1 cellular context compared by ENCODE assay signal in the genomic region with DNA sequence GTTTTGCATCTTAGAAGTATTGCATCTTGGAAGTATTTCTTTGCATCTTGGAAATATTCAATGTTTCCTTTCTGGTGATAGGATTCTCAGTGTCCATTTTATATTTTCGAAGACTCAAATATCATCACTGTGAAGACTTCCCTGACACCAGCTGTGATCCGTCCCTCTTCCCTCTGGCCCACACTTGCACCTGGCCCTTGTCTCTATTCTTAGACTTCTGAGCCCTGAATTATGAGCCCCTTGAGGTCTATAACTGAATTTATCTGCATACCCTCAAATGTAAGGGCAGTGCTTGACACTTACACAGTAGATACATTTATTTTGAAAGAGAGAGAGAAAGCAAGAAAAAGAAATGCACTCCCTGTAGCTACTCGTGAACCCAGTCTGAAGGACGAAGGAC.
TF ChIP-seq lines count a peak whose summit lies in the region.

No MANE protein-coding gene starts in this region.

TF ChIP-seq in GM23338, 12 proteins besides CTCF, POLR2A, EP300 and RAD21 (continued from another document):
- TF ChIP-seq, protein P1, sequence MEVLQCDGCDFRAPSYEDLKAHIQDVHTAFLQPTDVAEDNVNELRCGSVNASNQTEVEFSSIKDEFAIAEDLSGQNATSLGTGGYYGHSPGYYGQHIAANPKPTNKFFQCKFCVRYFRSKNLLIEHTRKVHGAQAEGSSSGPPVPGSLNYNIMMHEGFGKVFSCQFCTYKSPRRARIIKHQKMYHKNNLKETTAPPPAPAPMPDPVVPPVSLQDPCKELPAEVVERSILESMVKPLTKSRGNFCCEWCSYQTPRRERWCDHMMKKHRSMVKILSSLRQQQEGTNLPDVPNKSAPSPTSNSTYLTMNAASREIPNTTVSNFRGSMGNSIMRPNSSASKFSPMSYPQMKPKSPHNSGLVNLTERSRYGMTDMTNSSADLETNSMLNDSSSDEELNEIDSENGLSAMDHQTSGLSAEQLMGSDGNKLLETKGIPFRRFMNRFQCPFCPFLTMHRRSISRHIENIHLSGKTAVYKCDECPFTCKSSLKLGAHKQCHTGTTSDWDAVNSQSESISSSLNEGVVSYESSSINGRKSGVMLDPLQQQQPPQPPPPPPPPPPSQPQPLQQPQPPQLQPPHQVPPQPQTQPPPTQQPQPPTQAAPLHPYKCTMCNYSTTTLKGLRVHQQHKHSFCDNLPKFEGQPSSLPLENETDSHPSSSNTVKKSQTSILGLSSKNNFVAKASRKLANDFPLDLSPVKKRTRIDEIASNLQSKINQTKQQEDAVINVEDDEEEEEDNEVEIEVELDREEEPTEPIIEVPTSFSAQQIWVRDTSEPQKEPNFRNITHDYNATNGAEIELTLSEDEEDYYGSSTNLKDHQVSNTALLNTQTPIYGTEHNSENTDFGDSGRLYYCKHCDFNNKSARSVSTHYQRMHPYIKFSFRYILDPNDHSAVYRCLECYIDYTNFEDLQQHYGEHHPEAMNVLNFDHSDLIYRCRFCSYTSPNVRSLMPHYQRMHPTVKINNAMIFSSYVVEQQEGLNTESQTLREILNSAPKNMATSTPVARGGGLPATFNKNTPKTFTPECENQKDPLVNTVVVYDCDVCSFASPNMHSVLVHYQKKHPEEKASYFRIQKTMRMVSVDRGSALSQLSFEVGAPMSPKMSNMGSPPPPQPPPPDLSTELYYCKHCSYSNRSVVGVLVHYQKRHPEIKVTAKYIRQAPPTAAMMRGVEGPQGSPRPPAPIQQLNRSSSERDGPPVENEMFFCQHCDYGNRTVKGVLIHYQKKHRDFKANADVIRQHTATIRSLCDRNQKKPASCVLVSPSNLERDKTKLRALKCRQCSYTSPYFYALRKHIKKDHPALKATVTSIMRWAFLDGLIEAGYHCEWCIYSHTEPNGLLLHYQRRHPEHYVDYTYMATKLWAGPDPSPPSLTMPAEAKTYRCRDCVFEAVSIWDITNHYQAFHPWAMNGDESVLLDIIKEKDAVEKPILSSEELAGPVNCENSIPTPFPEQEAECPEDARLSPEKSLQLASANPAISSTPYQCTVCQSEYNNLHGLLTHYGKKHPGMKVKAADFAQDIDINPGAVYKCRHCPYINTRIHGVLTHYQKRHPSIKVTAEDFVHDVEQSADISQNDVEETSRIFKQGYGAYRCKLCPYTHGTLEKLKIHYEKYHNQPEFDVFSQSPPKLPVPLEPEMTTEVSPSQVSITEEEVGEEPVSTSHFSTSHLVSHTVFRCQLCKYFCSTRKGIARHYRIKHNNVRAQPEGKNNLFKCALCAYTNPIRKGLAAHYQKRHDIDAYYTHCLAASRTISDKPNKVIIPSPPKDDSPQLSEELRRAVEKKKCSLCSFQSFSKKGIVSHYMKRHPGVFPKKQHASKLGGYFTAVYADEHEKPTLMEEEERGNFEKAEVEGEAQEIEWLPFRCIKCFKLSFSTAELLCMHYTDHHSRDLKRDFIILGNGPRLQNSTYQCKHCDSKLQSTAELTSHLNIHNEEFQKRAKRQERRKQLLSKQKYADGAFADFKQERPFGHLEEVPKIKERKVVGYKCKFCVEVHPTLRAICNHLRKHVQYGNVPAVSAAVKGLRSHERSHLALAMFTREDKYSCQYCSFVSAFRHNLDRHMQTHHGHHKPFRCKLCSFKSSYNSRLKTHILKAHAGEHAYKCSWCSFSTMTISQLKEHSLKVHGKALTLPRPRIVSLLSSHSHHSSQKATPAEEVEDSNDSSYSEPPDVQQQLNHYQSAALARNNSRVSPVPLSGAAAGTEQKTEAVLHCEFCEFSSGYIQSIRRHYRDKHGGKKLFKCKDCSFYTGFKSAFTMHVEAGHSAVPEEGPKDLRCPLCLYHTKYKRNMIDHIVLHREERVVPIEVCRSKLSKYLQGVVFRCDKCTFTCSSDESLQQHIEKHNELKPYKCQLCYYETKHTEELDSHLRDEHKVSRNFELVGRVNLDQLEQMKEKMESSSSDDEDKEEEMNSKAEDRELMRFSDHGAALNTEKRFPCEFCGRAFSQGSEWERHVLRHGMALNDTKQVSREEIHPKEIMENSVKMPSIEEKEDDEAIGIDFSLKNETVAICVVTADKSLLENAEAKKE (CRISPR knock-in tag; IDR thresholded peaks at IDR 0.05) = no peak
- TF ChIP-seq, protein P2, sequence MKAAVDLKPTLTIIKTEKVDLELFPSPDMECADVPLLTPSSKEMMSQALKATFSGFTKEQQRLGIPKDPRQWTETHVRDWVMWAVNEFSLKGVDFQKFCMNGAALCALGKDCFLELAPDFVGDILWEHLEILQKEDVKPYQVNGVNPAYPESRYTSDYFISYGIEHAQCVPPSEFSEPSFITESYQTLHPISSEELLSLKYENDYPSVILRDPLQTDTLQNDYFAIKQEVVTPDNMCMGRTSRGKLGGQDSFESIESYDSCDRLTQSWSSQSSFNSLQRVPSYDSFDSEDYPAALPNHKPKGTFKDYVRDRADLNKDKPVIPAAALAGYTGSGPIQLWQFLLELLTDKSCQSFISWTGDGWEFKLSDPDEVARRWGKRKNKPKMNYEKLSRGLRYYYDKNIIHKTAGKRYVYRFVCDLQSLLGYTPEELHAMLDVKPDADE (IDR thresholded peaks at IDR 0.05) = no peak
- TF ChIP-seq CREB1 (CRISPR knock-in tag; IDR thresholded peaks at IDR 0.05; ENCODE audit: low read depth) (no peak), EZH2phosphoT487 (IDR thresholded peaks at IDR 0.05; ENCODE audit: unreplicated experiment) (no peak)
- TF ChIP-seq, protein P3, sequence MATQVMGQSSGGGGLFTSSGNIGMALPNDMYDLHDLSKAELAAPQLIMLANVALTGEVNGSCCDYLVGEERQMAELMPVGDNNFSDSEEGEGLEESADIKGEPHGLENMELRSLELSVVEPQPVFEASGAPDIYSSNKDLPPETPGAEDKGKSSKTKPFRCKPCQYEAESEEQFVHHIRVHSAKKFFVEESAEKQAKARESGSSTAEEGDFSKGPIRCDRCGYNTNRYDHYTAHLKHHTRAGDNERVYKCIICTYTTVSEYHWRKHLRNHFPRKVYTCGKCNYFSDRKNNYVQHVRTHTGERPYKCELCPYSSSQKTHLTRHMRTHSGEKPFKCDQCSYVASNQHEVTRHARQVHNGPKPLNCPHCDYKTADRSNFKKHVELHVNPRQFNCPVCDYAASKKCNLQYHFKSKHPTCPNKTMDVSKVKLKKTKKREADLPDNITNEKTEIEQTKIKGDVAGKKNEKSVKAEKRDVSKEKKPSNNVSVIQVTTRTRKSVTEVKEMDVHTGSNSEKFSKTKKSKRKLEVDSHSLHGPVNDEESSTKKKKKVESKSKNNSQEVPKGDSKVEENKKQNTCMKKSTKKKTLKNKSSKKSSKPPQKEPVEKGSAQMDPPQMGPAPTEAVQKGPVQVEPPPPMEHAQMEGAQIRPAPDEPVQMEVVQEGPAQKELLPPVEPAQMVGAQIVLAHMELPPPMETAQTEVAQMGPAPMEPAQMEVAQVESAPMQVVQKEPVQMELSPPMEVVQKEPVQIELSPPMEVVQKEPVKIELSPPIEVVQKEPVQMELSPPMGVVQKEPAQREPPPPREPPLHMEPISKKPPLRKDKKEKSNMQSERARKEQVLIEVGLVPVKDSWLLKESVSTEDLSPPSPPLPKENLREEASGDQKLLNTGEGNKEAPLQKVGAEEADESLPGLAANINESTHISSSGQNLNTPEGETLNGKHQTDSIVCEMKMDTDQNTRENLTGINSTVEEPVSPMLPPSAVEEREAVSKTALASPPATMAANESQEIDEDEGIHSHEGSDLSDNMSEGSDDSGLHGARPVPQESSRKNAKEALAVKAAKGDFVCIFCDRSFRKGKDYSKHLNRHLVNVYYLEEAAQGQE (IDR thresholded peaks at IDR 0.05; ENCODE audit: unreplicated experiment) = no peak
